ENCODE assay signal across 12 cellular contexts in genomic region chr1:53321366-53321765, GRCh38. TPM values are rescaled to one million over a fixed set of nuclear protein-coding genes. Genes with fewer than 3 reads are reported as not detected.
DNase-seq lines count a peak whose midpoint lies in the region; ATAC-seq, FAIRE-seq and TF ChIP-seq lines count a peak whose summit lies in the region.
"Had no signal": no experiment of that assay in that cellular context is flagged by ENCODE, and none has a peak within 500 bp of the region (broad histone marks: within the 10 kb centered on the region; RNA-seq: fewer than 3 reads in every experiment).

No MANE protein-coding gene starts in this region.

- ATAC-seq in HG02973 (IDR thresholded peaks at IDR 0.05; ENCODE audit: unreplicated experiment): no peak
- ATAC-seq: gastroesophageal sphincter had no signal

- H3K27ac ChIP-seq in neural progenitor cell: no peak overlapping the region
- H3K27ac ChIP-seq: cardiac muscle cell, gastroesophageal sphincter, sigmoid colon had no signal

- no peak for FAIRE-seq in RCC 7860 (lab: Jason Lieb, UNC)

- H3K4me1 Mint-ChIP-seq in chondrocyte (ENCODE audit: low read depth) (peaks cover 8% of the 10 kb centered on the region), neural progenitor cell (peaks cover 38% of the 10 kb centered on the region)

- no peaks in the 10 kb centered on the region for H3K27me3 Mint-ChIP-seq in chondrocyte (ENCODE audit: low read depth)
- peaks cover 13% of the 10 kb centered on the region for H3K27me3 Mint-ChIP-seq in neural progenitor cell (ENCODE audit: insufficient read depth, low read depth)
- H3K27me3 Mint-ChIP-seq: IgD-negative memory B cell had no signal

- H3K4me3 Mint-ChIP-seq in chondrocyte (ENCODE audit: unreplicated experiment) (no peak overlapping the region), neural progenitor cell (no peak overlapping the region)

- no peak overlapping the region for H3K9ac ChIP-seq in neural progenitor cell

- H4K20me1 ChIP-seq in neural progenitor cell (ENCODE audit: low read depth): peaks cover 64% of the 10 kb centered on the region

- H3K9me3 ChIP-seq in neural progenitor cell (ENCODE audit: low read depth): no peaks in the 10 kb centered on the region
- H3K9me3 ChIP-seq: gastroesophageal sphincter, sigmoid colon had no signal

- H3K36me3 Mint-ChIP-seq in chondrocyte (ENCODE audit: low read depth) (peaks cover 7% of the 10 kb centered on the region), neural progenitor cell (peaks cover 8% of the 10 kb centered on the region)

- H3K27ac Mint-ChIP-seq in chondrocyte (ENCODE audit: unreplicated experiment) (no peak overlapping the region), neural progenitor cell (no peak overlapping the region)

- TF ChIP-seq CTCF in GM12865 (IDR thresholded peaks at IDR 0.05; ENCODE audit: insufficient read depth, low read depth, low read length, missing control alignments) (peak; percentile 30), chondrocyte (IDR thresholded peaks at IDR 0.05) (peak; percentile 37), neural progenitor cell (IDR thresholded peaks at IDR 0.05) (peak; percentile 62)

- H3K4me1 ChIP-seq in neural progenitor cell: peaks cover 21% of the 10 kb centered on the region

- peaks cover 5% of the 10 kb centered on the region for H3F3A ChIP-seq in neural progenitor cell (ENCODE audit: low read depth)

- no peak overlapping the region for H2AFZ ChIP-seq in neural progenitor cell (replicated peaks)

- H3K79me2 ChIP-seq in neural progenitor cell (ENCODE audit: low read depth): peaks cover 81% of the 10 kb centered on the region

- no peak overlapping the region for H3K4me2 ChIP-seq in neural progenitor cell

- H3K9me3 Mint-ChIP-seq in chondrocyte (ENCODE audit: low read depth) (no peaks in the 10 kb centered on the region), neural progenitor cell (no peaks in the 10 kb centered on the region)
- H3K9me3 Mint-ChIP-seq: IgD-negative memory B cell had no signal

- H3K4me3 ChIP-seq in GM12865 (ENCODE audit: low read depth, low read length): no peak overlapping the region
- H3K4me3 ChIP-seq in neural progenitor cell: no peak overlapping the region
- H3K4me3 ChIP-seq: cardiac muscle cell, gastroesophageal sphincter, sigmoid colon had no signal

- H3K27me3 ChIP-seq in neural progenitor cell: no peaks in the 10 kb centered on the region
- H3K27me3 ChIP-seq: cardiac muscle cell, gastroesophageal sphincter, sigmoid colon had no signal

- peak; percentile 29 for DNase-seq in GM12865 (ENCODE audit: low read depth)
- peak; percentile 56 for DNase-seq in NAMALWA (ENCODE audit: low spot score)
- peak; percentile 60 for DNase-seq in chondrocyte (ENCODE audit: low spot score)
- DNase-seq in neural progenitor cell (ENCODE audit: low spot score): peak; percentile 70
- no peak for DNase-seq in RCC 7860 (ENCODE audit: low spot score)
- no peak for DNase-seq in NCI-H2107 (lab: John Stamatoyannopoulos, UW)
- DNase-seq: activated T-cell treated with anti-CD3 and anti-CD28 coated beads, Interleukin-2, amount 50 U/mL, for 1 hour; sigmoid colon had no signal

- no peaks in the 10 kb centered on the region for H3K36me3 ChIP-seq in neural progenitor cell
- H3K36me3 ChIP-seq: cardiac muscle cell, gastroesophageal sphincter, sigmoid colon had no signal

RNA-seq across cellular contexts. Expression of gene LRP8, which starts 6.5 kb away (rescaled TPM):
- total RNA-seq in chondrocyte (7.1 to 14.5 TPM (median 8.3 TPM) in 3 replicates), neural progenitor cell (ENCODE audit: low replicate concordance) (15.6 and 25.7 TPM in 2 replicates)

Comparison
In these comparisons a context has a peak if more than half of its experiments do, and no peak if none do; other contexts are left out.
1. DNase-seq: peak in GM12865 (single experiment), NAMALWA (single experiment), chondrocyte (single experiment) and neural progenitor cell (single experiment); none in RCC 7860 (single experiment) and NCI-H2107 (single experiment).
2. Peak in every context shown above with its lines, with median percentiles within 50 percentile points of each other: CTCF ChIP-seq.